14 cellular contexts compared by ENCODE assay signal in genomic region chr14:24943024-24943423, GRCh38.
DNase-seq lines count a peak whose midpoint lies in the region; ATAC-seq, FAIRE-seq and TF ChIP-seq lines count a peak whose summit lies in the region.
"Had no signal": no experiment of that assay in that cellular context is flagged by ENCODE, and none has a peak within 500 bp of the region (broad histone marks: within the 10 kb centered on the region; RNA-seq: fewer than 3 reads in every experiment).

No MANE protein-coding gene starts in this region.

- H3K9me1 ChIP-seq in IMR-90 (ENCODE audit: insufficient read depth, low read length), result peaks cover 4% of the 10 kb centered on the region; the same call in 1 of the 2 replicates

- H4K5ac ChIP-seq in IMR-90 (ENCODE audit: low read depth, low read length), result peak overlapping the region; percentile 96

- H4K8ac ChIP-seq in IMR-90 (ENCODE audit: low read depth in 2 of 2, low read length in 2 of 2) (peak overlapping the region in 1 of 2 experiments; percentile 78; a peak in 2 of 4 replicates), mesenchymal stem cell (ENCODE audit: low read length) (peak overlapping the region; percentile 75), trophoblast cell (ENCODE audit: low read depth, low read length) (no peak overlapping the region)

- H3F3A ChIP-seq in SK-N-SH (replicated peaks; ENCODE audit: insufficient read depth), result no peaks in the 10 kb centered on the region

- H2BK12ac ChIP-seq in mesenchymal stem cell (ENCODE audit: low read length in 2 of 2) (peak overlapping the region in 1 of 2 experiments; percentile 55), trophoblast cell (ENCODE audit: low read length) (no peak overlapping the region)

- TF ChIP-seq EP300 in GM12878 (IDR thresholded peaks at IDR 0.05; ENCODE audit: borderline replicate concordance in 1 of 2, control insufficient read depth in 1 of 2, low read depth in 2 of 2, low read length in 2 of 2) (no peak), SK-N-SH (IDR thresholded peaks at IDR 0.05; ENCODE audit: borderline replicate concordance in 1 of 2, low read depth in 1 of 2, low read length in 1 of 2) (no peak)

- H3K9me3 ChIP-seq in IMR-90 (ENCODE audit: control insufficient read depth, insufficient read depth, low read length) (no peaks in the 10 kb centered on the region), GM12878 (replicated peaks; ENCODE audit: control insufficient read depth, insufficient read depth, low read length) (no peaks in the 10 kb centered on the region), mesenchymal stem cell (ENCODE audit: control insufficient read depth, low read length) (no peaks in the 10 kb centered on the region), SK-N-SH (no peaks in the 10 kb centered on the region), trophoblast cell (ENCODE audit: insufficient read depth, low read depth, low read length) (no peaks in the 10 kb centered on the region)
- H3K9me3 ChIP-seq: lower lobe of right lung, neutrophil had no signal

- H4K91ac ChIP-seq in IMR-90 (ENCODE audit: insufficient read depth, low read depth, low read length), result no peak overlapping the region
- H4K91ac ChIP-seq in mesenchymal stem cell (ENCODE audit: low read length), result peak overlapping the region; percentile 39
- no peak overlapping the region for H4K91ac ChIP-seq in trophoblast cell (ENCODE audit: low read depth, low read length)

- H2BK15ac ChIP-seq in IMR-90 (ENCODE audit: low read depth, low read length) (no peak overlapping the region), mesenchymal stem cell (ENCODE audit: low read depth, poor library complexity, severe bottlenecking) (no peak overlapping the region)

- H2BK5ac ChIP-seq in IMR-90 (ENCODE audit: low read depth, low read length, poor library complexity, severe bottlenecking) (no peak overlapping the region), mesenchymal stem cell (ENCODE audit: low read depth, low read length, poor library complexity, severe bottlenecking) (no peak overlapping the region), trophoblast cell (ENCODE audit: low read depth, low read length, poor library complexity) (no peak overlapping the region)

- H2BK120ac ChIP-seq in IMR-90 (ENCODE audit: low read depth, low read length) (no peak overlapping the region), mesenchymal stem cell (ENCODE audit: low read depth, low read length) (no peak overlapping the region), trophoblast cell (ENCODE audit: insufficient read depth, low read length, poor library complexity) (no peak overlapping the region)

- H3K9ac ChIP-seq in IMR-90 (ENCODE audit: low read depth, low read length) (no peak overlapping the region), GM12878 (ENCODE audit: control insufficient read depth, insufficient read depth, low read length) (no peak overlapping the region), mesenchymal stem cell (ENCODE audit: low read length) (peak overlapping the region; percentile 78), SK-N-SH (no peak overlapping the region), trophoblast cell (ENCODE audit: low read length) (no peak overlapping the region)

- H3K14ac ChIP-seq in IMR-90 (replicated peaks; ENCODE audit: low read depth, low read length) (no peak overlapping the region), mesenchymal stem cell (ENCODE audit: low read length in 2 of 2) (no peak overlapping the region), trophoblast cell (ENCODE audit: low read length) (no peak overlapping the region)

- H3K36me3 ChIP-seq in IMR-90 (ENCODE audit: control insufficient read depth, insufficient read depth, low read length) (no peaks in the 10 kb centered on the region), GM12878 (ENCODE audit: control insufficient read depth in 2 of 2, insufficient read depth in 2 of 2, low read length in 1 of 2) (no peaks in the 10 kb centered on the region), mesenchymal stem cell (ENCODE audit: control insufficient read depth in 1 of 2, insufficient read depth in 2 of 2, low read depth in 1 of 2, low read length in 2 of 2) (no peaks in the 10 kb centered on the region), SK-N-SH (replicated peaks in 1 of 2; ENCODE audit: control insufficient read depth in 1 of 2, insufficient read depth in 2 of 2, low read length in 1 of 2) (no peaks in the 10 kb centered on the region), trophoblast cell (ENCODE audit: control insufficient read depth in 1 of 2, insufficient read depth in 2 of 2, low read length in 2 of 2) (no peaks in the 10 kb centered on the region)
- H3K36me3 ChIP-seq: lower lobe of right lung, neutrophil had no signal

- no peak overlapping the region for H4K12ac ChIP-seq in trophoblast cell (ENCODE audit: low read depth, low read length)

- TF ChIP-seq RAD21 in IMR-90 (IDR thresholded peaks at IDR 0.05; ENCODE audit: low read length), result no peak
- TF ChIP-seq RAD21 in GM12878 (IDR thresholded peaks at IDR 0.05; ENCODE audit: insufficient read depth, low read depth, low read length), result no peak
- no peak for TF ChIP-seq RAD21 in SK-N-SH (IDR thresholded peaks at IDR 0.05; ENCODE audit: low read length)

- no peaks in the 10 kb centered on the region for H3K79me2 ChIP-seq in GM12878 (ENCODE audit: control insufficient read depth, insufficient read depth, low read length)
- H3K79me2 ChIP-seq in SK-N-SH (ENCODE audit: insufficient read depth), result no peaks in the 10 kb centered on the region
- H3K79me2 ChIP-seq in trophoblast cell (ENCODE audit: control insufficient read depth, insufficient read depth, low read length, poor library complexity), result no peaks in the 10 kb centered on the region

- no peak overlapping the region for H2BK20ac ChIP-seq in IMR-90 (ENCODE audit: low read depth, low read length)

- no peak overlapping the region for H3K56ac ChIP-seq in IMR-90 (ENCODE audit: extremely low read depth, insufficient read depth, low read length)

- no TSS peak for BruUV-seq in IMR-90 (replicated peaks; lab: Mats Ljungman, UMichigan)
- BruUV-seq in GM12878 (replicated peaks; lab: Mats Ljungman, UMichigan), result no TSS peak

- TF ChIP-seq CTCF in IMR-90 (conservative IDR thresholded peaks at IDR 0.05; ENCODE audit: low read depth, low read length), result no peak
- no peak for TF ChIP-seq CTCF in GM12878 (IDR thresholded peaks at IDR 0.05 in 2 of 3, conservative IDR thresholded peaks at IDR 0.05 in 1 of 3; ENCODE audit: control insufficient read depth in 2 of 3, extremely low read depth in 1 of 3, insufficient read depth in 1 of 3, low read depth in 3 of 3, low read length in 3 of 3)
- no peak for TF ChIP-seq CTCF in SK-N-SH (IDR thresholded peaks at IDR 0.05)

- H3K9me2 ChIP-seq in SK-N-SH, result no peaks in the 10 kb centered on the region

- H3K18ac ChIP-seq in IMR-90 (ENCODE audit: low read depth, low read length), result peak overlapping the region; percentile 43; the same call in 1 of the 2 replicates
- H3K18ac ChIP-seq in mesenchymal stem cell (ENCODE audit: low read depth in 1 of 2, low read length in 2 of 2), result peak overlapping the region in 1 of 2 experiments; percentile 38
- no peak overlapping the region for H3K18ac ChIP-seq in trophoblast cell (ENCODE audit: low read length)

- DNase-seq in COR-L47 (lab: John Stamatoyannopoulos, UW) (peak; percentile 29), IMR-90 (no peak), GM12878 (ENCODE audit: low read depth, low spot score) (no peak), mesenchymal stem cell (no peak), SK-N-SH (no peak), LoVo (ENCODE audit: low spot score) (no peak), COLO829 (ENCODE audit: low spot score) (no peak), trophoblast cell (no peak)
- DNase-seq: lower lobe of right lung; stimulated activated naive B cell treated with anti-CD40 and anti-IgM and Interleukin-4, amounts not matched to agents 10 μg/mL and 1 μg/mL and 100 μg/mL, for 72 hours had no signal

- H2AK9ac ChIP-seq in IMR-90 (replicated peaks; ENCODE audit: low read depth, low read length, poor library complexity), result no peak overlapping the region

- FAIRE-seq in GM12878 (lab: Jason Lieb, UNC), result no peak
- FAIRE-seq: colon, RCC 7860 had no signal

- intact Hi-C loops in IMR-90 (cut with micrococcal nuclease), result no loop called here
- intact Hi-C loops in GM12878 (cut with micrococcal nuclease; ENCODE audit: unreplicated experiment), result loop anchor here (5.0 to 10.0 kb wide), 2 partner anchors 34 to 138 kb away; no protein-coding TSS in a partner anchor

- no peaks in the 10 kb centered on the region for H4K20me1 ChIP-seq in IMR-90 (ENCODE audit: insufficient read depth, low read length)
- no peaks in the 10 kb centered on the region for H4K20me1 ChIP-seq in GM12878 (ENCODE audit: control insufficient read depth, insufficient read depth)
- no peaks in the 10 kb centered on the region for H4K20me1 ChIP-seq in SK-N-SH (ENCODE audit: insufficient read depth)

- TF ChIP-seq POLR2A in IMR-90 (IDR thresholded peaks at IDR 0.05; ENCODE audit: low read depth, low read length) (no peak), GM12878 (IDR thresholded peaks at IDR 0.05; ENCODE audit: low read depth, low read length) (no peak)

- WGBS in IMR-90 (ENCODE audit: extremely low coverage in 2 of 2, insufficient read length in 1 of 2), 2 experiments, result no CpG with 5 or more reads among the region's 3 CpGs
- WGBS in GM12878 (ENCODE audit: insufficient coverage, insufficient replicate concordance, low lambda C conversion rate, missing lambda C conversion rate), result 75% methylated on average over 3 of the region's 3 CpGs
- WGBS in mesenchymal stem cell, result 12% methylated on average over 2 of the region's 3 CpGs
- 7% methylated on average over 3 of the region's 3 CpGs for WGBS in SK-N-SH (ENCODE audit: low lambda C conversion rate)
- WGBS in trophoblast cell (ENCODE audit: extremely low coverage, insufficient coverage, insufficient read length), result no CpG with 5 or more reads among the region's 3 CpGs

- dilution Hi-C loops in IMR-90 (cut with HindIII; ENCODE audit: low sequenced_read_pairs, unreplicated experiment), result no loop called here

- H3K23ac ChIP-seq in IMR-90 (ENCODE audit: low read depth, low read length), result no peak overlapping the region
- no peak overlapping the region for H3K23ac ChIP-seq in mesenchymal stem cell (ENCODE audit: low read length in 2 of 2)
- H3K23ac ChIP-seq in trophoblast cell (ENCODE audit: low read length), result no peak overlapping the region

- H3K27me3 ChIP-seq in IMR-90 (ENCODE audit: control insufficient read depth, insufficient read depth, low read length) (no peaks in the 10 kb centered on the region), GM12878 (replicated peaks in 1 of 2; ENCODE audit: control insufficient read depth in 2 of 2, insufficient read depth in 2 of 2, low read length in 1 of 2) (no peaks in the 10 kb centered on the region), mesenchymal stem cell (ENCODE audit: control insufficient read depth in 1 of 2, insufficient read depth in 1 of 2, low read length in 2 of 2) (no peaks in the 10 kb centered on the region), SK-N-SH (ENCODE audit: insufficient read depth) (no peaks in the 10 kb centered on the region), trophoblast cell (ENCODE audit: insufficient read depth, low read length) (no peaks in the 10 kb centered on the region)
- H3K27me3 ChIP-seq: neutrophil had no signal

- H2AFZ ChIP-seq in IMR-90 (replicated peaks; ENCODE audit: low read length, poor library complexity), result peak overlapping the region; percentile 61
- H2AFZ ChIP-seq in GM12878 (ENCODE audit: control insufficient read depth, low read depth, low read length), result no peak overlapping the region
- H2AFZ ChIP-seq in mesenchymal stem cell (ENCODE audit: low read depth, low read length), result no peak overlapping the region
- no peak overlapping the region; the same call in 1 of the 2 replicates for H2AFZ ChIP-seq in SK-N-SH (ENCODE audit: low read depth)
- H2AFZ ChIP-seq in trophoblast cell (ENCODE audit: insufficient read depth, low read length, poor library complexity), result no peak overlapping the region

- CTCF ChIA-PET in IMR-90 (lab: Yijun Ruan, JAX) (interaction anchor here (0.5 to 1.0 kb wide), 2 partner anchors 16 to 457 kb away, joined by 3 to 6 read pairs; no protein-coding TSS in a partner anchor), GM12878 (lab: Yijun Ruan, JAX) (interaction anchor here (1.0 to 6.0 kb wide), 6 partner anchors 9 to 190 kb away, joined by 3 to 37 read pairs (median 4); no protein-coding TSS in a partner anchor), SK-N-SH (lab: Yijun Ruan, JAX) (no interaction called here)

- H3K4me2 ChIP-seq in IMR-90 (ENCODE audit: low read depth, low read length), result peak overlapping the region; percentile 43; the same call in 1 of the 2 replicates
- peak overlapping the region; percentile 13; the same call in 1 of the 2 replicates for H3K4me2 ChIP-seq in GM12878 (ENCODE audit: control insufficient read depth, insufficient read depth)
- no peak overlapping the region for H3K4me2 ChIP-seq in mesenchymal stem cell (ENCODE audit: low read length, poor library complexity, severe bottlenecking)
- H3K4me2 ChIP-seq in SK-N-SH, result no peak overlapping the region
- H3K4me2 ChIP-seq in trophoblast cell (ENCODE audit: low read length), result no peak overlapping the region

- ATAC-seq in IMR-90 (ENCODE audit: low read depth) (no peak; the same call in 1 of the 2 replicates), GM12878 (peak; percentile 23)
- ATAC-seq: stimulated activated naive B cell treated with anti-CD40 and anti-IgM and Interleukin-4, amounts not matched to agents 10 μg/mL and 1 μg/mL and 100 μg/mL, for 72 hours had no signal

- SMC1A ChIA-PET in GM12878 (lab: Charles Lee; ENCODE audit: uncharacterized antibody, unreplicated experiment), result interaction anchor here (0.7 to 9.0 kb wide), 12 partner anchors 11 to 137 kb away, joined by 3 to 104 read pairs (median 6); no protein-coding TSS in a partner anchor

- H3K4ac ChIP-seq in IMR-90 (ENCODE audit: low read depth, low read length) (no peak overlapping the region), mesenchymal stem cell (ENCODE audit: low read depth in 1 of 2, low read length in 2 of 2) (no peak overlapping the region), trophoblast cell (ENCODE audit: low read depth, low read length) (no peak overlapping the region)

- H3K4me1 ChIP-seq in IMR-90 (ENCODE audit: control insufficient read depth, insufficient read depth, low read length), result peaks cover 4% of the 10 kb centered on the region
- H3K4me1 ChIP-seq in GM12878 (ENCODE audit: control insufficient read depth, insufficient read depth, low read length), result no peaks in the 10 kb centered on the region; the same call in none of the 2 replicates
- H3K4me1 ChIP-seq in mesenchymal stem cell (ENCODE audit: control insufficient read depth, insufficient read depth, low read depth, low read length), result no peaks in the 10 kb centered on the region
- H3K4me1 ChIP-seq in SK-N-SH (ENCODE audit: control insufficient read depth in 1 of 2, insufficient read depth in 2 of 2, low read depth in 1 of 2, low read length in 1 of 2), result no peaks in the 10 kb centered on the region
- H3K4me1 ChIP-seq in trophoblast cell (ENCODE audit: control insufficient read depth in 1 of 2, insufficient read depth in 2 of 2, low read length in 2 of 2), result peaks cover 0 to 2% of the 10 kb centered on the region in 2 experiments
- H3K4me1 ChIP-seq: lower lobe of right lung had no signal

- RAD21 ChIA-PET in GM12878 (lab: Charles Lee; ENCODE audit: unreplicated experiment), result interaction anchor here (0.8 to 4.0 kb wide), 14 partner anchors 10 to 238 kb away, joined by 3 to 26 read pairs (median 4); no protein-coding TSS in a partner anchor

- POLR2A ChIA-PET in IMR-90 (lab: Charles Lee; ENCODE audit: unreplicated experiment) (no interaction called here), GM12878 (lab: Charles Lee) (interaction anchor here (1.1 to 1.8 kb wide), 2 partner anchors 11 to 18 kb away, joined by 3 to 8 read pairs; no protein-coding TSS in a partner anchor), SK-N-SH (lab: Yijun Ruan, JAX) (no interaction called here)

- in situ Hi-C loops in IMR-90 (cut with MboI; ENCODE audit: low sequenced_read_pairs), result no loop called here
- in situ Hi-C loops in GM12878 (cut with MboI), result no loop called here

- H3K4me3 ChIP-seq in IMR-90 (ENCODE audit: insufficient read depth, low read depth, low read length) (no peak overlapping the region), GM12878 (no peak overlapping the region), mesenchymal stem cell (ENCODE audit: insufficient read depth in 1 of 2, low read depth in 1 of 2, low read length in 2 of 2) (peak overlapping the region in 1 of 2 experiments; percentile 61), SK-N-SH (ENCODE audit: low read depth in 2 of 2, low read length in 1 of 2) (no peak overlapping the region), trophoblast cell (ENCODE audit: low read depth, low read length) (no peak overlapping the region)
- H3K4me3 ChIP-seq: lower lobe of right lung had no signal

- no peak overlapping the region for H3K27ac ChIP-seq in IMR-90 (ENCODE audit: insufficient read depth, low read length)
- H3K27ac ChIP-seq in GM12878 (ENCODE audit: control insufficient read depth, insufficient read depth), result peak overlapping the region; percentile 30
- no peak overlapping the region for H3K27ac ChIP-seq in mesenchymal stem cell (ENCODE audit: low read length, poor library complexity, severe bottlenecking)
- no peak overlapping the region for H3K27ac ChIP-seq in SK-N-SH (ENCODE audit: low read depth in 2 of 2, low read length in 1 of 2)
- H3K27ac ChIP-seq in trophoblast cell (ENCODE audit: low read depth, low read length), result no peak overlapping the region
- H3K27ac ChIP-seq: C4-2B, lower lobe of right lung, neutrophil had no signal

- H3K79me1 ChIP-seq in IMR-90 (ENCODE audit: low read depth in 1 of 2, low read length in 2 of 2) (no peaks in the 10 kb centered on the region), mesenchymal stem cell (replicated peaks; ENCODE audit: low read length, poor library complexity, severe bottlenecking) (no peaks in the 10 kb centered on the region), trophoblast cell (ENCODE audit: low read length) (no peaks in the 10 kb centered on the region)

- H2AK5ac ChIP-seq in IMR-90 (ENCODE audit: low read depth, low read length) (no peak overlapping the region), mesenchymal stem cell (ENCODE audit: low read length, severe bottlenecking) (no peak overlapping the region), trophoblast cell (ENCODE audit: low read length) (no peak overlapping the region)

Comparison
In these comparisons a context has a peak if more than half of its experiments do, and no peak if none do; other contexts are left out.
1. H3K4me2 ChIP-seq: peak in IMR-90 (single experiment) and GM12878 (single experiment); none in mesenchymal stem cell (single experiment), SK-N-SH (single experiment) and trophoblast cell (single experiment).